In genomic region chr20:35699127-35699913, GRCh38 we compare ENCODE assay signal across 1 cellular context.
TF ChIP-seq lines count a peak whose summit lies in the region.

Gene NFS1 (minus strand): TSS chr20:35699352. CDS start chr20:35699288, 64 bp downstream.
Gene ROMO1 (plus strand): TSS chr20:35699405. CDS start chr20:35699633, 228 bp downstream.

TF ChIP-seq in HepG2, 621 proteins besides CTCF, POLR2A, EP300 and RAD21 (continued from another document and continues in another):
- TF ChIP-seq FOXJ3 (CRISPR knock-in tag; IDR thresholded peaks at IDR 0.05; ENCODE audit: borderline replicate concordance) = peak; percentile 70; the same call in 1 of the 2 replicates
- TF ChIP-seq HNRNPUL1 (IDR thresholded peaks at IDR 0.05; ENCODE audit: low read depth, low read length) = peak; percentile 89
- peak; percentile 97 for TF ChIP-seq ZNF431 (CRISPR knock-in tag; IDR thresholded peaks at IDR 0.05; ENCODE audit: borderline replicate concordance, low read depth)
- no peak for TF ChIP-seq BCLAF1 (IDR thresholded peaks at IDR 0.05)
- TF ChIP-seq ZNF329 (CRISPR knock-in tag; IDR thresholded peaks at IDR 0.05; ENCODE audit: low read depth) = peak; percentile 91
- no peak; the same call in 1 of the 2 replicates for TF ChIP-seq ZBTB34 (CRISPR knock-in tag; IDR thresholded peaks at IDR 0.05)
- TF ChIP-seq ZBTB10 (CRISPR knock-in tag; IDR thresholded peaks at IDR 0.05; ENCODE audit: borderline replicate concordance) = peak; percentile 83
- no peak; the same call in 1 of the 2 replicates for TF ChIP-seq RCOR2 (CRISPR knock-in tag; IDR thresholded peaks at IDR 0.05)
- TF ChIP-seq ONECUT2 (CRISPR knock-in tag; IDR thresholded peaks at IDR 0.05) = peak; percentile 45; the same call in 1 of the 2 replicates
- no peak for TF ChIP-seq DMTF1 (CRISPR knock-in tag; IDR thresholded peaks at IDR 0.05)
- TF ChIP-seq ZNF557 (CRISPR knock-in tag; IDR thresholded peaks at IDR 0.05) = peak; percentile 76
- TF ChIP-seq CREB1 (IDR thresholded peaks at IDR 0.05) = peak; percentile 93
- TF ChIP-seq CREB1 (CRISPR knock-in tag; IDR thresholded peaks at IDR 0.05) = peak; percentile 79
- TF ChIP-seq FOXP1 (IDR thresholded peaks at IDR 0.05) = no peak
- no peak for TF ChIP-seq FOXP1 (CRISPR knock-in tag; IDR thresholded peaks at IDR 0.05)
- peak; percentile 99 for TF ChIP-seq ZNF407 (CRISPR knock-in tag; IDR thresholded peaks at IDR 0.05; ENCODE audit: not compliant biosample characterization)
- TF ChIP-seq TEAD2 (CRISPR knock-in tag; IDR thresholded peaks at IDR 0.05) = no peak; the same call in 1 of the 2 replicates
- TF ChIP-seq RBM22 (optimal IDR thresholded peaks at IDR 0.05; ENCODE audit: low read length) = peak; percentile 86
- peak; percentile 57 to 98; a peak in 2 of 4 replicates for TF ChIP-seq KLF16 (CRISPR knock-in tag; IDR thresholded peaks at IDR 0.05)
- peak; percentile 99 for TF ChIP-seq CSRNP1 (CRISPR knock-in tag; IDR thresholded peaks at IDR 0.05)
- TF ChIP-seq ZNF296 (CRISPR knock-in tag; conservative IDR thresholded peaks at IDR 0.05) = peak; percentile 94
- peak; percentile 94; the same call in 1 of the 2 replicates for TF ChIP-seq ZBTB44 (CRISPR knock-in tag; IDR thresholded peaks at IDR 0.05)
- TF ChIP-seq ZNF354B (CRISPR knock-in tag; IDR thresholded peaks at IDR 0.05) = peak; percentile 92; the same call in 1 of the 2 replicates
- TF ChIP-seq SIX1 (CRISPR knock-in tag; IDR thresholded peaks at IDR 0.05; ENCODE audit: borderline replicate concordance) = peak; percentile 86
- TF ChIP-seq ZSCAN9 (CRISPR knock-in tag; IDR thresholded peaks at IDR 0.05; ENCODE audit: borderline replicate concordance) = peak; percentile 98
- TF ChIP-seq TARDBP (CRISPR knock-in tag; IDR thresholded peaks at IDR 0.05) = peak; percentile 99
- TF ChIP-seq ZNF224 (CRISPR knock-in tag; IDR thresholded peaks at IDR 0.05) = peak; percentile 96; the same call in 1 of the 2 replicates
- TF ChIP-seq RELA (CRISPR knock-in tag; IDR thresholded peaks at IDR 0.05) = peak; percentile 54; the same call in 1 of the 2 replicates
- TF ChIP-seq ZNF563 (CRISPR knock-in tag; IDR thresholded peaks at IDR 0.05) = peak; percentile 89
- TF ChIP-seq ZNF256 (CRISPR knock-in tag; conservative IDR thresholded peaks at IDR 0.05) = peak; percentile 94
- peak; percentile 92 for TF ChIP-seq ZNF280D (CRISPR knock-in tag; IDR thresholded peaks at IDR 0.05)
